In the genomic region with DNA sequence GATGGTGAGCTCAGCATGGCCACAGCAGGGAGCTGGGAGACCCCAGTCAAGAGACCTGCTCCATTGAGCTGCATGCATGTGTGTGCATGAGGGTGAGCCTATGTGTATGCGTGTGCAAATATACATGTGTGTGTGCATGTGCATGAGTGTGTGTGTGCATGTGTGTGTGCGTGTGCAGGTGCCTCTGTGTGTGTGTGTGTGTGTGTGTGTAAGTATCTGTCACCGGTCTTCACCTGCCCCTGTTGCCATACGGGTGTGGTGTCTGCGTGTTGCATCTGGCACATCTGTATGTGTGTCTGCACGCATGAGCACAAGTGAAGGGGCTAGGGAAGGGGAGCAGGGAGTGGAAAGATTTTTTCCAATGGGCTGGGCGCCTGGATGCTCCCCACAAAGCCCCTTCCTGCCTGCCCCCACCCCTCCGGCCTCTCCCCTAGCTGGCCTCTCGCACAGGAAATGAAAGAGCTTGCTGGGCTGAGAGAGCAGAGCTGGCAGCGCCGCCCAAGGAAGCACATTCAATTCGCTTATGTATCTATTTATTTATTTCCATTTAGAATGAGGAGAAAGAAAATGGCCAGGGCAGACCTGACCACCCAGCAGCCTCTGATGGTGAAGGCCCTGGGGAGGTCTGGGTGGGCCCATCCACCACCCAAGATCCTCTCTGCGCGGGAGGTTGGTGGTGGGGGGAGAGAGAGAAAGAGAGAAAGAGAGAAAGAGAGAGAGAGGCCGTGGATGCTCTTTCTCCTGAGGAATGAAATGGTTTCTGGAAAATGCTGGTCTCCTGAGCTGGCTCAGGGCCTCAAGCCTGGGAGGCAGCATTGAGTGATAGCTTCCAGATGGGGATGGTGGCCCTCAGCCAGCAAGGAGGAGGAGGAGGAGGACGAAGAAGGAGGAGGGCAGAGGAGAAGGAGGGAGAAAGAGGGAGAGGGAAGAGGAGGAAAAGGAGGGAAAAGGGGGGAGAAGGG, we compare ENCODE assay signal across 8 cellular contexts. TPM values are rescaled to one million over a fixed set of nuclear protein-coding genes. Genes with fewer than 3 reads are reported as not detected.
DNase-seq lines count a peak whose midpoint lies in the region; FAIRE-seq and TF ChIP-seq lines count a peak whose summit lies in the region.

No MANE protein-coding gene starts in this region.

- H3K9me3 ChIP-seq in transverse colon = no peaks in the 10 kb centered on the region

- no peak for TF ChIP-seq POLR2A in transverse colon (IDR thresholded peaks at IDR 0.05)

- intact Hi-C loops in transverse colon (cut with DNase I; ENCODE audit: low total_unique reads) (loop anchor here (2.0 kb wide), 1 partner anchor 115 kb away; no protein-coding TSS in a partner anchor), Calu3 (cut with micrococcal nuclease; ENCODE audit: unreplicated experiment) (loop anchor here (1.0 kb wide), 1 partner anchor 113 kb away; no protein-coding TSS in a partner anchor)

- H3K36me3 ChIP-seq in bronchial epithelial cell (ENCODE audit: control insufficient read depth, insufficient read depth, low read length) (no peaks in the 10 kb centered on the region), transverse colon (no peaks in the 10 kb centered on the region)

- FAIRE-seq in bronchial epithelial cell (lab: Jason Lieb, UNC) = peak; percentile 92

- H3K9me3 Mint-ChIP-seq in Calu3 (ENCODE audit: low read depth, unreplicated experiment) = no peaks in the 10 kb centered on the region

- no peaks in the 10 kb centered on the region for H3K36me3 Mint-ChIP-seq in Calu3 (ENCODE audit: insufficient read depth, unreplicated experiment)

- peak overlapping the region; percentile 84 to 94 (median 88) for H3K27ac ChIP-seq in transverse colon

- WGBS in transverse colon (ENCODE audit: low coverage in 1 of 2), 2 donors = 40% methylated on average over 16 of the region's 16 CpGs; no CpG with 5 or more reads in 1 of the 2 donors

- no TSS peak for BruUV-seq in Calu3 (replicated peaks; lab: Mats Ljungman, UMichigan)

- in situ Hi-C loops in transverse colon (cut with MboI; ENCODE audit: low pct_ligation_motif_present in 1 of 4, low pct_unique_long_range_greater_than_20kb in 1 of 4, low sequenced_read_pairs in 3 of 4) = loop anchor here in 1 of 4 donors (25.0 kb wide), 1 partner anchor 581 kb away; a partner anchor contains a TSS

- no peak for TF ChIP-seq CTCF in bronchial epithelial cell (IDR thresholded peaks at IDR 0.05; ENCODE audit: insufficient read depth, low read length, severe bottlenecking)
- TF ChIP-seq CTCF in transverse colon (IDR thresholded peaks at IDR 0.05) = no peak
- TF ChIP-seq CTCF in Calu3 (IDR thresholded peaks at IDR 0.05; ENCODE audit: unreplicated experiment) = no peak

- H3K4me3 ChIP-seq in bronchial epithelial cell (ENCODE audit: low read depth, low read length) (no peak overlapping the region), transverse colon (peak overlapping the region in 1 of 4 donors; percentile 16)

- H3K27me3 ChIP-seq in bronchial epithelial cell (ENCODE audit: control insufficient read depth, insufficient read depth, low read length) (no peaks in the 10 kb centered on the region), transverse colon (no peaks in the 10 kb centered on the region)

- H3K4me3 Mint-ChIP-seq in Calu3 (ENCODE audit: low read depth, unreplicated experiment) = no peak overlapping the region

- no peak overlapping the region for H3K27ac Mint-ChIP-seq in Calu3 (ENCODE audit: unreplicated experiment)

- TF ChIP-seq EP300 in transverse colon (IDR thresholded peaks at IDR 0.05; ENCODE audit: low read depth) = no peak

- peaks cover 16 to 54% (median 29%) of the 10 kb centered on the region in 4 donors for H3K4me1 ChIP-seq in transverse colon

- no peaks in the 10 kb centered on the region for H3K4me1 Mint-ChIP-seq in Calu3 (ENCODE audit: low read depth, unreplicated experiment)

- CTCF ChIA-PET in Calu3 (lab: Charles Lee) = interaction anchor here (0.6 to 4.6 kb wide), 8 partner anchors 10 to 510 kb away, joined by 3 to 97 read pairs (median 6); a partner anchor contains a TSS

- peaks cover 33% of the 10 kb centered on the region for H3K27me3 Mint-ChIP-seq in Calu3 (ENCODE audit: unreplicated experiment)

- peak; percentile 21 for DNase-seq in activated CD4-positive, alpha-beta T cell treated with anti-CD3 and anti-CD28 coated beads for 48 hours
- DNase-seq in activated CD4-positive, alpha-beta T cell treated with anti-CD3 and anti-CD28 coated beads, Interleukin-2, amount 50 U/mL, for 4 hours = no peak
- DNase-seq in bronchial epithelial cell (ENCODE audit: low read depth) = no peak
- peak; percentile 37 for DNase-seq in medulla oblongata (ENCODE audit: extremely low spot score)
- peak; percentile 73 for DNase-seq in transverse colon
- DNase-seq in NCI-H2081 treated with DMSO at 0.1 percent for 48 hours (lab: John Stamatoyannopoulos, UW) = no peak
- no peak for DNase-seq in NCI-H526 treated with DMSO at 0.1 percent for 48 hours (lab: John Stamatoyannopoulos, UW)
- no peak for DNase-seq in Calu3

RNA-seq across cellular contexts. Expression of a gene that starts 4.3 kb away (rescaled TPM):
- not detected in 2 replicates for total RNA-seq in bronchial epithelial cell
- under 1 TPM in 2 of 4 donors, not detected in 2; 0.16 to 0.96 TPM for total RNA-seq in transverse colon
- total RNA-seq in Calu3 (2022) = not detected in 2 replicates

RNA-seq across cellular contexts. Expression of a gene that starts 4.4 kb away (rescaled TPM):
- total RNA-seq in bronchial epithelial cell (not detected in 2 replicates), transverse colon (under 1 TPM in 1 of 4 donors, not detected in 3; 0.27 TPM), Calu3 (2022) (not detected in 2 replicates)

RNA-seq across cellular contexts. Expression of a gene that starts 35.8 kb away (rescaled TPM):
- total RNA-seq in bronchial epithelial cell (0.79 and 2.4 TPM in 2 replicates), transverse colon (10 to 100 TPM in 1 of 4 donors, 1 to 10 TPM in 2, not detected in 1; 2.3 to 14.7 (median 3.0) TPM), Calu3 (2022) (not detected in 2 replicates)

Comparison
In these comparisons a context has a peak if more than half of its experiments do, and no peak if none do; other contexts are left out.
1. DNase-seq: peak in activated CD4-positive, alpha-beta T cell treated with anti-CD3 and anti-CD28 coated beads for 48 hours (single experiment), medulla oblongata (single experiment) and transverse colon (single experiment); none in activated CD4-positive, alpha-beta T cell treated with anti-CD3 and anti-CD28 coated beads, Interleukin-2, amount 50 U/mL, for 4 hours (0 of 2), bronchial epithelial cell (single experiment), NCI-H2081 treated with DMSO at 0.1 percent for 48 hours (single experiment), NCI-H526 treated with DMSO at 0.1 percent for 48 hours (single experiment) and Calu3 (single experiment).